35 cellular contexts compared by ENCODE assay signal in genomic region chr3:17945018-17945798, GRCh38.
DNase-seq lines count a peak whose midpoint lies in the region; ATAC-seq, FAIRE-seq and TF ChIP-seq lines count a peak whose summit lies in the region.
"Had no signal": no experiment of that assay in that cellular context is flagged by ENCODE, and none has a peak within 500 bp of the region (broad histone marks: within the 10 kb centered on the region; RNA-seq: fewer than 3 reads in every experiment).

No MANE protein-coding gene starts in this region.

- ATAC-seq in left cardiac atrium, result peak; percentile 58 to 87
- ATAC-seq: stimulated activated naive B cell treated with anti-CD40 and anti-IgM and Interleukin-4, amounts not matched to agents 10 μg/mL and 1 μg/mL and 100 μg/mL, for 72 hours had no signal

- H3K79me2 ChIP-seq in osteoblast (ENCODE audit: insufficient read depth, low read length), result no peaks in the 10 kb centered on the region

- H3K36me3 ChIP-seq in small intestine (ENCODE audit: control insufficient read depth in 2 of 2, insufficient read depth in 2 of 2, low read length in 2 of 2) (no peaks in the 10 kb centered on the region), osteoblast (ENCODE audit: insufficient read depth, low read length) (no peaks in the 10 kb centered on the region)
- H3K36me3 ChIP-seq: ascending aorta, BE2C, heart right ventricle, ovary had no signal

- H3K4me2 ChIP-seq in osteoblast (ENCODE audit: insufficient read depth, low read length), result no peak overlapping the region
- H3K4me2 ChIP-seq: PC-9 had no signal

- 11 to 37% (median 12%) methylated on average over 2 of the region's 2 CpGs for WGBS in small intestine, 3 donors

- DNase-seq in left cardiac atrium (no peak), cardiac septum (ENCODE audit: low spot score) (no peak), NOMO-1 (lab: John Stamatoyannopoulos, UW; ENCODE audit: unreplicated experiment in 2 of 2) (peak; percentile 26 to 62), epithelial cell of esophagus (ENCODE audit: low read depth) (peak; percentile 39), small intestine (peak; percentile 31), germinal center (ENCODE audit: low spot score) (no peak), H4 (ENCODE audit: low spot score) (no peak), osteoblast (ENCODE audit: insufficient read length, low spot score, missing footprints) (no peak)
- DNase-seq: activated CD4-positive, alpha-beta T cell treated with anti-CD3 and anti-CD28 coated beads, Interleukin-2, amount 50 U/mL, for 4 hours; activated naive CD4-positive, alpha-beta T cell treated with anti-CD3 and anti-CD28 coated beads, Interleukin-2, amount 50 U/mL, for 16 hours; BE2C; cerebellar nuclear complex; heart right ventricle; HFFc6; KG1; mesenchymal stem cell; naive B cell; NCI-H1092; NCI-H2029; NCI-H345; NCI-H774; ovary; PC-9; right cardiac atrium; SHP77; stimulated activated CD4-positive, alpha-beta T cell treated with anti-CD3 and anti-CD28 coated beads, Interleukin-12 subunit alpha, Interleukin-12 subunit beta, amount 100 ng/mL, for 4 hours; stimulated activated CD4-positive, alpha-beta T cell treated with anti-CD3 and anti-CD28 coated beads, Interleukin-4, amount 100 ng/mL, for 24 hours; stimulated activated naive B cell treated with anti-CD40 and anti-IgM and Interleukin-4, amounts not matched to agents 10 μg/mL and 1 μg/mL and 100 μg/mL, for 72 hours; T1000; testis had no signal

- no peak for FAIRE-seq in small intestine (lab: Jason Lieb, UNC)
- FAIRE-seq: GM12892, GM19239, urothelium cell line had no signal

- no peaks in the 10 kb centered on the region for H3K4me1 ChIP-seq in small intestine (ENCODE audit: control insufficient read depth in 2 of 2, insufficient read depth in 1 of 2, low read depth in 1 of 2, low read length in 1 of 2)
- H3K4me1 ChIP-seq in osteoblast (ENCODE audit: insufficient read depth, low read length), result no peaks in the 10 kb centered on the region
- H3K4me1 ChIP-seq: ascending aorta, BE2C, testis had no signal

- no peaks in the 10 kb centered on the region for H4K20me1 ChIP-seq in osteoblast (ENCODE audit: insufficient read depth, low read length)

- no peak for TF ChIP-seq CTCF in epithelial cell of esophagus (IDR thresholded peaks at IDR 0.05; ENCODE audit: insufficient read depth, low read depth, low read length, missing control alignments)
- no peak for TF ChIP-seq CTCF in osteoblast (IDR thresholded peaks at IDR 0.05; ENCODE audit: extremely low read depth, low read depth, low read length)

- H3K9me3 ChIP-seq in small intestine (ENCODE audit: control insufficient read depth, low read depth), result no peaks in the 10 kb centered on the region
- H3K9me3 ChIP-seq in osteoblast (ENCODE audit: low read depth, low read length), result no peaks in the 10 kb centered on the region
- H3K9me3 ChIP-seq: ascending aorta, BE2C, Caco-2, heart right ventricle, ovary, testis had no signal

- H3K4me3 ChIP-seq in epithelial cell of esophagus (ENCODE audit: low read length), result no peak overlapping the region
- H3K4me3 ChIP-seq in small intestine (ENCODE audit: low read depth in 1 of 2, low read length in 2 of 2), result no peak overlapping the region
- H3K4me3 ChIP-seq in osteoblast (ENCODE audit: insufficient read depth, low read length), result no peak overlapping the region
- H3K4me3 ChIP-seq: ascending aorta, heart right ventricle, ovary, PC-9, testis had no signal

- H3K27me3 ChIP-seq in small intestine (ENCODE audit: control insufficient read depth in 2 of 2, insufficient read depth in 2 of 2, low read length in 2 of 2), result no peaks in the 10 kb centered on the region
- H3K27me3 ChIP-seq in osteoblast (ENCODE audit: insufficient read depth, low read length), result no peaks in the 10 kb centered on the region
- H3K27me3 ChIP-seq: ascending aorta, BE2C, ovary, testis had no signal

- H2AFZ ChIP-seq in osteoblast (ENCODE audit: low read length), result no peak overlapping the region
- H2AFZ ChIP-seq: PC-9 had no signal

- intact Hi-C loops in left cardiac atrium (cut with DNase I), result no loop called here
- intact Hi-C loops in cardiac septum (cut with DNase I), result no loop called here

- H3K27ac ChIP-seq in small intestine (ENCODE audit: low read depth in 1 of 2, low read length in 1 of 2), result no peak overlapping the region
- no peak overlapping the region for H3K27ac ChIP-seq in osteoblast (ENCODE audit: low read depth, low read length)
- H3K27ac ChIP-seq: ascending aorta, heart right ventricle, ovary, PC-9, testis had no signal

Comparison
In these comparisons a context has a peak if more than half of its experiments do, and no peak if none do; other contexts are left out.
1. DNase-seq: peak in NOMO-1 (2 of 2), epithelial cell of esophagus (single experiment) and small intestine (single experiment); none in left cardiac atrium (single experiment), cardiac septum (single experiment), germinal center (single experiment), H4 (single experiment) and osteoblast (single experiment).